ENCODE assay signal across 8 cellular contexts in the genomic region with DNA sequence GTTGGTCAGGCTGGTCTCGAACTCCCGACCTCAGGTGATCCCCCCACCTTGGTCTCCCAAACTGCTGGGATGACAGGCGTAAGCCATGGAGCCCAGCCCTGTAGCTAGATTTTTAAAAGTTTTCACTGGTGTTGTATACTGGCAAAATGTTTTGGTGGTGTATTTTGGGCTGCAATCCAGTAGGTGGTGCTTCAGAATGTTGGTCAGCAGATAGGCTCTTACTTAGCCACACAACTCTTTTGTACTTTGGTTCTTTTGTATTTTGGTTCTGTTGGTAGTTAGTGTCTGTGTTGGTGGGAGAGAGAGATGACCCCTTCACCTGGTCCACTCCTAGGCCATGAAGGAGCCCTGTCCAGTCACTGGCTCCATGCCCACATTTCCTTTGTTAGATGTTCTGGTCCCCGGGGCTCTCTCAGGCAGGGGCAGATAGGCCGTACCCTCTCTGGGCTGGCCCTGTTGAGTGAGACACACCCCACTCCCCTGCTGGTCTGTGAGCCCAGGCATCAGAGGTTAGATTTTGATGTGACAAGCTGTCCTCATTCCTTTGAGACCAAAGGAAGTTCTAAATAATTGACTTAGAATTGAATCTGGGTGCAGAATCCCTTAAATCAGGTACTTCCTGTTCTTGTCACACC.
A peak's percentile ranks its signal among the peaks of the same experiment; 100 is the strongest.
DNase-seq lines count a peak whose midpoint lies in the region; ATAC-seq and TF ChIP-seq lines count a peak whose summit lies in the region.

No MANE protein-coding gene starts in this region.

- no peak overlapping the region for H2AFZ ChIP-seq in GM23248

- peak; percentile 67 for TF ChIP-seq CTCF in Panc1 (IDR thresholded peaks at IDR 0.05)

- CTCF ChIA-PET in Panc1 (lab: Charles Lee), result no interaction called here

- no peaks in the 10 kb centered on the region for H3K9me3 ChIP-seq in GM23248 (ENCODE audit: low read depth)
- no peaks in the 10 kb centered on the region for H3K9me3 ChIP-seq in Panc1 (ENCODE audit: control insufficient read depth, insufficient read depth, low read depth, low read length)

- H3K36me3 ChIP-seq in GM23248 (ENCODE audit: low read depth), result no peaks in the 10 kb centered on the region
- no peaks in the 10 kb centered on the region for H3K36me3 ChIP-seq in Panc1 (ENCODE audit: control insufficient read depth, insufficient read depth, low read length)

- H4K20me1 ChIP-seq in GM23248 (ENCODE audit: insufficient read depth), result no peaks in the 10 kb centered on the region

- POLR2A ChIA-PET in Panc1 (lab: Charles Lee), result no interaction called here

- no TSS peak for BruUV-seq in Panc1 (replicated peaks; lab: Mats Ljungman, UMichigan)

- H3K4me1 ChIP-seq in GM23248 (ENCODE audit: insufficient read depth) (0 out of 2 replicates have a peak, but pooled peaks cover 3% of the 10 kb centered on the region), Panc1 (ENCODE audit: control insufficient read depth, insufficient read depth, low read length) (no peaks in the 10 kb centered on the region)

- 90 to 95% methylated on average over 5 of the region's 5 CpGs for WGBS in GM23248 (ENCODE audit: low coverage in 1 of 2, low lambda C conversion rate in 2 of 2, missing lambda C conversion rate in 2 of 2), 2 experiments

- H3K4me3 ChIP-seq in GM23248, result no peak overlapping the region
- H3K4me3 ChIP-seq in Panc1 (ENCODE audit: low read depth in 2 of 2, low read length in 2 of 2), result no peak overlapping the region

- H3K27me3 ChIP-seq in GM23248 (replicated peaks; ENCODE audit: insufficient read depth), result no peaks in the 10 kb centered on the region
- H3K27me3 ChIP-seq in Panc1 (ENCODE audit: control insufficient read depth, insufficient read depth, low read length), result no peaks in the 10 kb centered on the region

- H3K79me2 ChIP-seq in GM23248 (ENCODE audit: insufficient read depth), result peaks cover 76% of the 10 kb centered on the region

- no peaks in the 10 kb centered on the region for H3K9me2 ChIP-seq in GM23248 (ENCODE audit: insufficient read depth)

- H3K4me2 ChIP-seq in GM23248 (ENCODE audit: unreplicated experiment), result no peak overlapping the region

- H3K27ac ChIP-seq in GM23248 (no peak overlapping the region), Panc1 (ENCODE audit: low read length) (no peak overlapping the region)

- H3K9ac ChIP-seq in GM23248, result no peak overlapping the region

- intact Hi-C loops in Panc1 (cut with micrococcal nuclease; ENCODE audit: unreplicated experiment), result no loop called here
- intact Hi-C loops in left ventricle myocardium superior (cut with micrococcal nuclease), result no loop called here

- 0 out of 2 replicates have a peak, but pooled peaks have one; percentile 66 for ATAC-seq in Panc1
- peak; percentile 43 for ATAC-seq in left ventricle myocardium superior

- no peaks in the 10 kb centered on the region for H3F3A ChIP-seq in GM23248 (ENCODE audit: insufficient read depth)

- peak; percentile 41 for DNase-seq in D341Med (ENCODE audit: low spot score)
- peak; percentile 57 for DNase-seq in GM23248
- peak; percentile 18 for DNase-seq in Panc1 (ENCODE audit: low read depth, low spot score)
- DNase-seq in left ventricle myocardium superior, result no peak
- DNase-seq in NCI-H1694 (lab: John Stamatoyannopoulos, UW), result no peak
- DNase-seq in activated CD4-positive, alpha-beta T cell treated with anti-CD3 and anti-CD28 coated beads for 48 hours, result no peak
- no peak for DNase-seq in retina
- DNase-seq in putamen (ENCODE audit: low spot score), result no peak

- in situ Hi-C loops in GM23248 (cut with MboI), result no loop called here
- in situ Hi-C loops in Panc1 (cut with HindIII; ENCODE audit: low pct_unique_long_range_greater_than_20kb, low sequenced_read_pairs), result no loop called here

Comparison
In these comparisons a context has a peak if more than half of its experiments do, and no peak if none do; other contexts are left out.
1. DNase-seq: peak in D341Med (single experiment), GM23248 (single experiment) and Panc1 (single experiment); none in left ventricle myocardium superior (single experiment), NCI-H1694 (single experiment), activated CD4-positive, alpha-beta T cell treated with anti-CD3 and anti-CD28 coated beads for 48 hours (single experiment), retina (single experiment) and putamen (single experiment).